ENCODE assay signal across 1 cellular context in the genomic region with DNA sequence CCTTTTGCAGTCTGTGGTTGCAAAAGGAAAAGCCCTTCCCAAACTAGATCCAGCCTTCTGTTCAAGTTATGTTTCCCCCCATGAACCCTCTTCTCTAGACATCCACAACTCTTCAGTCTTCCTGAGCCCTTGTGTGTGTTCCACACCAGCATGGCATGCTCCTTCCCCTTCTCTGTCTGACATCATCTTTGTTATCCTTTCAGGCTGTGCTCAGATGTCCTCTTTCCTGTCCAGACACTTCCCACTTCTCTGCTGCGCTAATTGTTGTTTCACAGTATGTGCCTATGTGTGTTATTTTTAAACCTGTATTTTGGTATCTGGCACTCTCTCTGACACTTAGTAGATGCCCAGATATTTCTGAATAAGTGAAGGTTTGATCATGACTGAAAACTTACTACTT.
TF ChIP-seq lines count a peak whose summit lies in the region.

No MANE protein-coding gene starts in this region.

TF ChIP-seq in HepG2, 621 proteins besides CTCF, POLR2A, EP300 and RAD21:
- no peak for TF ChIP-seq TARDBP (CRISPR knock-in tag; IDR thresholded peaks at IDR 0.05)
- no peak for TF ChIP-seq ZBTB7B (CRISPR knock-in tag; IDR thresholded peaks at IDR 0.05)
- TF ChIP-seq, protein P1, sequence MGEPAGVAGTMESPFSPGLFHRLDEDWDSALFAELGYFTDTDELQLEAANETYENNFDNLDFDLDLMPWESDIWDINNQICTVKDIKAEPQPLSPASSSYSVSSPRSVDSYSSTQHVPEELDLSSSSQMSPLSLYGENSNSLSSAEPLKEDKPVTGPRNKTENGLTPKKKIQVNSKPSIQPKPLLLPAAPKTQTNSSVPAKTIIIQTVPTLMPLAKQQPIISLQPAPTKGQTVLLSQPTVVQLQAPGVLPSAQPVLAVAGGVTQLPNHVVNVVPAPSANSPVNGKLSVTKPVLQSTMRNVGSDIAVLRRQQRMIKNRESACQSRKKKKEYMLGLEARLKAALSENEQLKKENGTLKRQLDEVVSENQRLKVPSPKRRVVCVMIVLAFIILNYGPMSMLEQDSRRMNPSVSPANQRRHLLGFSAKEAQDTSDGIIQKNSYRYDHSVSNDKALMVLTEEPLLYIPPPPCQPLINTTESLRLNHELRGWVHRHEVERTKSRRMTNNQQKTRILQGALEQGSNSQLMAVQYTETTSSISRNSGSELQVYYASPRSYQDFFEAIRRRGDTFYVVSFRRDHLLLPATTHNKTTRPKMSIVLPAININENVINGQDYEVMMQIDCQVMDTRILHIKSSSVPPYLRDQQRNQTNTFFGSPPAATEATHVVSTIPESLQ (CRISPR knock-in tag; conservative IDR thresholded peaks at IDR 0.05): no peak
- no peak for TF ChIP-seq FOXJ3 (CRISPR knock-in tag; IDR thresholded peaks at IDR 0.05; ENCODE audit: borderline replicate concordance)
- TF ChIP-seq ATAD3A (CRISPR knock-in tag; IDR thresholded peaks at IDR 0.05): no peak
- TF ChIP-seq ARNTL (CRISPR knock-in tag; IDR thresholded peaks at IDR 0.05): no peak
- TF ChIP-seq SALL1 (CRISPR knock-in tag; IDR thresholded peaks at IDR 0.05): no peak
- TF ChIP-seq, protein P2, sequence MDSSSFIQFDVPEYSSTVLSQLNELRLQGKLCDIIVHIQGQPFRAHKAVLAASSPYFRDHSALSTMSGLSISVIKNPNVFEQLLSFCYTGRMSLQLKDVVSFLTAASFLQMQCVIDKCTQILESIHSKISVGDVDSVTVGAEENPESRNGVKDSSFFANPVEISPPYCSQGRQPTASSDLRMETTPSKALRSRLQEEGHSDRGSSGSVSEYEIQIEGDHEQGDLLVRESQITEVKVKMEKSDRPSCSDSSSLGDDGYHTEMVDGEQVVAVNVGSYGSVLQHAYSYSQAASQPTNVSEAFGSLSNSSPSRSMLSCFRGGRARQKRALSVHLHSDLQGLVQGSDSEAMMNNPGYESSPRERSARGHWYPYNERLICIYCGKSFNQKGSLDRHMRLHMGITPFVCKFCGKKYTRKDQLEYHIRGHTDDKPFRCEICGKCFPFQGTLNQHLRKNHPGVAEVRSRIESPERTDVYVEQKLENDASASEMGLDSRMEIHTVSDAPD (CRISPR knock-in tag; IDR thresholded peaks at IDR 0.05): no peak
- TF ChIP-seq ZNF547 (CRISPR knock-in tag; IDR thresholded peaks at IDR 0.05): no peak
- no peak for TF ChIP-seq SMAD9 (CRISPR knock-in tag; IDR thresholded peaks at IDR 0.05)
- TF ChIP-seq, protein P3, sequence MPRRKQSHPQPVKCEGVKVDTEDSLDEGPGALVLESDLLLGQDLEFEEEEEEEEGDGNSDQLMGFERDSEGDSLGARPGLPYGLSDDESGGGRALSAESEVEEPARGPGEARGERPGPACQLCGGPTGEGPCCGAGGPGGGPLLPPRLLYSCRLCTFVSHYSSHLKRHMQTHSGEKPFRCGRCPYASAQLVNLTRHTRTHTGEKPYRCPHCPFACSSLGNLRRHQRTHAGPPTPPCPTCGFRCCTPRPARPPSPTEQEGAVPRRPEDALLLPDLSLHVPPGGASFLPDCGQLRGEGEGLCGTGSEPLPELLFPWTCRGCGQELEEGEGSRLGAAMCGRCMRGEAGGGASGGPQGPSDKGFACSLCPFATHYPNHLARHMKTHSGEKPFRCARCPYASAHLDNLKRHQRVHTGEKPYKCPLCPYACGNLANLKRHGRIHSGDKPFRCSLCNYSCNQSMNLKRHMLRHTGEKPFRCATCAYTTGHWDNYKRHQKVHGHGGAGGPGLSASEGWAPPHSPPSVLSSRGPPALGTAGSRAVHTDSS (CRISPR knock-in tag; conservative IDR thresholded peaks at IDR 0.05): no peak
- no peak for TF ChIP-seq ZNF891 (CRISPR knock-in tag; IDR thresholded peaks at IDR 0.05)
- TF ChIP-seq ZNF572 (CRISPR knock-in tag; IDR thresholded peaks at IDR 0.05): no peak
- TF ChIP-seq ZNF761 (CRISPR knock-in tag; conservative IDR thresholded peaks at IDR 0.05): no peak
- TF ChIP-seq, protein P4, sequence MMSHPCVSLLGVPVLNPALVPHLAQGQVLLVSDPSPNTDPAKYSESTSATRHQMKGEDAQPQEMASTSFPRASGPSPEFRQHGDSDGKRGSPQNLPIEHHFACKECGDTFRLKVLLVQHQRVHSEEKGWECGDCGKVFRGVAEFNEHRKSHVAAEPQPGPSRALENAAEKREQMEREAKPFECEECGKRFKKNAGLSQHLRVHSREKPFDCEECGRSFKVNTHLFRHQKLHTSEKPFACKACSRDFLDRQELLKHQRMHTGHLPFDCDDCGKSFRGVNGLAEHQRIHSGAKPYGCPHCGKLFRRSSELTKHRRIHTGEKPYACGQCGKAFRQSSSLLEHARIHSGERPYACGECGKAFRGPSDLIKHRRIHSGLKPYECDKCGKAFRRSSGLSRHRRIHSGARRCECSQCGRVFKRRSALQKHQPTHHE (CRISPR knock-in tag; IDR thresholded peaks at IDR 0.05; ENCODE audit: borderline replicate concordance): no peak
- TF ChIP-seq, protein P5, sequence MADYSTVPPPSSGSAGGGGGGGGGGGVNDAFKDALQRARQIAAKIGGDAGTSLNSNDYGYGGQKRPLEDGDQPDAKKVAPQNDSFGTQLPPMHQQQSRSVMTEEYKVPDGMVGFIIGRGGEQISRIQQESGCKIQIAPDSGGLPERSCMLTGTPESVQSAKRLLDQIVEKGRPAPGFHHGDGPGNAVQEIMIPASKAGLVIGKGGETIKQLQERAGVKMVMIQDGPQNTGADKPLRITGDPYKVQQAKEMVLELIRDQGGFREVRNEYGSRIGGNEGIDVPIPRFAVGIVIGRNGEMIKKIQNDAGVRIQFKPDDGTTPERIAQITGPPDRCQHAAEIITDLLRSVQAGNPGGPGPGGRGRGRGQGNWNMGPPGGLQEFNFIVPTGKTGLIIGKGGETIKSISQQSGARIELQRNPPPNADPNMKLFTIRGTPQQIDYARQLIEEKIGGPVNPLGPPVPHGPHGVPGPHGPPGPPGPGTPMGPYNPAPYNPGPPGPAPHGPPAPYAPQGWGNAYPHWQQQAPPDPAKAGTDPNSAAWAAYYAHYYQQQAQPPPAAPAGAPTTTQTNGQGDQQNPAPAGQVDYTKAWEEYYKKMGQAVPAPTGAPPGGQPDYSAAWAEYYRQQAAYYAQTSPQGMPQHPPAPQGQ (CRISPR knock-in tag; IDR thresholded peaks at IDR 0.05; ENCODE audit: borderline replicate concordance): no peak
- no peak for TF ChIP-seq PCBP2 (optimal IDR thresholded peaks at IDR 0.05; ENCODE audit: low read depth, low read length, poor library complexity, severe bottlenecking)
- no peak for TF ChIP-seq ZNF749 (CRISPR knock-in tag; IDR thresholded peaks at IDR 0.05; ENCODE audit: borderline replicate concordance)
- TF ChIP-seq KDM6A (CRISPR knock-in tag; IDR thresholded peaks at IDR 0.05; ENCODE audit: low read depth): no peak
- TF ChIP-seq NKX3-1 (CRISPR knock-in tag; IDR thresholded peaks at IDR 0.05): no peak
